Comparison of ENCODE assay signal across 19 cellular contexts in the genomic region with DNA sequence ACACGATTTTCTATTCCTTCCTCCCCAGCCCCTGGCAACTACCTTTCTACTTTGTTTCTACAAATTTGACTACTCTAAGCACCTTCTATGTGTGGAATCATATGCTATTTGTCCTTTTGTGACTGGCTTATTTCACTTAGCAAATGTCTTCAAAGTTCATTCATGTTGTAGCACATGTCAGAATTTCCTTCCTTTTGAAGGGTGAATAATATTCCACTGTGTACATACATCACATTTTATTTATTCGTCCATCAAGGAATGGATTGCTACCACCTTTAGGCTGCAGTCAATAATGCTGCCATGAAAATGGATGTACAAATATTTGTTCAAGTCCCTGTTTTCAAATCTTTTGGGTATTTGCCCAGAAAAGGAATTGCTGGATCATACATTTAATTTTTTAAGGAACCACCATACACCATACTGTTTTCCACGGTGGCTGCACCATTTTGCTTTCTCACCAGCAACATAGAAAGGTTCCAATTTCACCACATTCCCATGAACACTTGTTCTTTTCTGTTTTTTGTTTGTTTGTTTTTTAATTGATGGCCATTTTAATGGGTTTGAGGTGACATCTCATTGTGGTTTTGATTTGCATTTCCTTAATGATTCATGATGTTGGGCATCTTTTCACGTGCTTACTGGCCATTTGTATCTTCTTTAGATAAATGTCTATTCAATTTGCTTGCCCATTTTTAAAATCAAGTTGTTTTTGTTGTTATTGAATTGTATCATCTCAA. TPM values are rescaled to one million over a fixed set of nuclear protein-coding genes. Genes with fewer than 3 reads are reported as not detected.
DNase-seq lines count a peak whose midpoint lies in the region; ATAC-seq, FAIRE-seq and TF ChIP-seq lines count a peak whose summit lies in the region.
"Had no signal": no experiment of that assay in that cellular context is flagged by ENCODE, and none has a peak within 500 bp of the region (broad histone marks: within the 10 kb centered on the region; RNA-seq: fewer than 3 reads in every experiment).

No MANE protein-coding gene starts in this region.

- intact Hi-C loops in Caco-2 (cut with micrococcal nuclease; ENCODE audit: unreplicated experiment) = loop anchor here (1.0 kb wide), 2 partner anchors 11 to 30 kb away; no protein-coding TSS in a partner anchor

- H3K27ac ChIP-seq in mesenchymal stem cell (ENCODE audit: low read length, poor library complexity, severe bottlenecking) = peak overlapping the region; percentile 94

- H2BK15ac ChIP-seq in mesenchymal stem cell (ENCODE audit: low read depth, poor library complexity, severe bottlenecking) = no peak overlapping the region

- no peak overlapping the region for H2BK5ac ChIP-seq in mesenchymal stem cell (ENCODE audit: low read depth, low read length, poor library complexity, severe bottlenecking)

- H3K36me3 ChIP-seq in Caco-2 (ENCODE audit: control insufficient read depth, insufficient read depth, low read length) = no peaks in the 10 kb centered on the region
- H3K36me3 ChIP-seq in mesenchymal stem cell (ENCODE audit: control insufficient read depth in 1 of 2, insufficient read depth in 2 of 2, low read depth in 1 of 2, low read length in 2 of 2) = no peaks in the 10 kb centered on the region
- H3K36me3 ChIP-seq: BE2C had no signal

- H4K8ac ChIP-seq in mesenchymal stem cell (ENCODE audit: low read length) = no peak overlapping the region

- H3K27me3 Mint-ChIP-seq in Caco-2 (ENCODE audit: insufficient read depth, unreplicated experiment) = no peaks in the 10 kb centered on the region
- H3K27me3 Mint-ChIP-seq: CD8-positive, alpha-beta memory T cell had no signal

- no peak for ATAC-seq in HG03354 (IDR thresholded peaks at IDR 0.05; ENCODE audit: poor library complexity, severe bottlenecking, unreplicated experiment)
- ATAC-seq: GM12878 had no signal

- 88% methylated on average over 1 of the region's 4 CpGs for WGBS in mesenchymal stem cell

- H3K18ac ChIP-seq in mesenchymal stem cell (ENCODE audit: low read depth in 1 of 2, low read length in 2 of 2) = no peak overlapping the region

- peaks cover 22% of the 10 kb centered on the region for H3K36me3 Mint-ChIP-seq in Caco-2 (ENCODE audit: insufficient read depth, unreplicated experiment)
- H3K36me3 Mint-ChIP-seq: CD8-positive, alpha-beta memory T cell had no signal

- no TSS peak for BruUV-seq in Caco-2 (replicated peaks; lab: Mats Ljungman, UMichigan)

- H3K79me1 ChIP-seq in mesenchymal stem cell (replicated peaks; ENCODE audit: low read length, poor library complexity, severe bottlenecking) = no peaks in the 10 kb centered on the region

- peak overlapping the region; percentile 91 for H3K27ac Mint-ChIP-seq in Caco-2 (ENCODE audit: unreplicated experiment)
- H3K27ac Mint-ChIP-seq: H9 had no signal

- H3K14ac ChIP-seq in mesenchymal stem cell (ENCODE audit: low read length in 2 of 2) = no peak overlapping the region

- H3K4me3 ChIP-seq in Caco-2 (ENCODE audit: low read depth, low read length) = no peak overlapping the region
- H3K4me3 ChIP-seq in mesenchymal stem cell (ENCODE audit: insufficient read depth in 1 of 2, low read depth in 1 of 2, low read length in 2 of 2) = no peak overlapping the region
- H3K4me3 ChIP-seq: GM12878 had no signal

- H3K9ac ChIP-seq in mesenchymal stem cell (ENCODE audit: low read length) = no peak overlapping the region

- no peaks in the 10 kb centered on the region for H3K9me3 Mint-ChIP-seq in Caco-2 (ENCODE audit: unreplicated experiment)
- H3K9me3 Mint-ChIP-seq: CD8-positive, alpha-beta memory T cell; H9; HFFc6 had no signal

- H3K27me3 ChIP-seq in Caco-2 (replicated peaks; ENCODE audit: control insufficient read depth, insufficient read depth, low read length) = no peaks in the 10 kb centered on the region
- H3K27me3 ChIP-seq in mesenchymal stem cell (ENCODE audit: control insufficient read depth in 1 of 2, insufficient read depth in 1 of 2, low read length in 2 of 2) = no peaks in the 10 kb centered on the region
- H3K27me3 ChIP-seq: BE2C had no signal

- no peak overlapping the region for H3K4ac ChIP-seq in mesenchymal stem cell (ENCODE audit: low read depth in 1 of 2, low read length in 2 of 2)

- DNase-seq in Caco-2 (no peak), M059J (ENCODE audit: low read depth) (peak; percentile 55), mesenchymal stem cell (no peak), activated gamma-delta T cell (lab: John Stamatoyannopoulos, UW) (no peak), NCI-H2107 (lab: John Stamatoyannopoulos, UW) (no peak), CD1c-positive myeloid dendritic cell (ENCODE audit: extremely low spot score) (no peak)
- DNase-seq: BE2C; CD8-positive, alpha-beta memory T cell; GOT3; H9; HFFc6; IMR-90; KG1 had no signal

- H3K9me3 ChIP-seq in Caco-2 = no peaks in the 10 kb centered on the region
- no peaks in the 10 kb centered on the region for H3K9me3 ChIP-seq in mesenchymal stem cell (ENCODE audit: control insufficient read depth, low read length)
- H3K9me3 ChIP-seq: BE2C had no signal

- no peak overlapping the region for H3K23ac ChIP-seq in mesenchymal stem cell (ENCODE audit: low read length in 2 of 2)

- CTCF ChIA-PET in Caco-2 (lab: Charles Lee) = interaction anchor here (1.0 kb wide), 1 partner anchor 11 kb away, joined by 13 read pairs; no protein-coding TSS in a partner anchor

- peak overlapping the region; percentile 19 for H2AK5ac ChIP-seq in mesenchymal stem cell (ENCODE audit: low read length, severe bottlenecking)

- no peak overlapping the region for H2AFZ ChIP-seq in mesenchymal stem cell (ENCODE audit: low read depth, low read length)

- H2BK120ac ChIP-seq in mesenchymal stem cell (ENCODE audit: low read depth, low read length) = no peak overlapping the region

- H3K4me1 ChIP-seq in Caco-2 = peaks cover 81% of the 10 kb centered on the region
- peaks cover 25% of the 10 kb centered on the region for H3K4me1 ChIP-seq in mesenchymal stem cell (ENCODE audit: control insufficient read depth, insufficient read depth, low read depth, low read length)
- H3K4me1 ChIP-seq: BE2C had no signal

- POLR2A ChIA-PET in Caco-2 (lab: Charles Lee) = interaction anchor here (1.3 kb wide), 1 partner anchor 11 kb away, joined by 5 read pairs; no protein-coding TSS in a partner anchor

- no peak overlapping the region for H3K4me2 ChIP-seq in mesenchymal stem cell (ENCODE audit: low read length, poor library complexity, severe bottlenecking)

- peak; percentile 71 for FAIRE-seq in islet of Langerhans (lab: Jason Lieb, UNC)
- FAIRE-seq: A204.1, GM12878, GM18507 had no signal

- no peak overlapping the region for H4K91ac ChIP-seq in mesenchymal stem cell (ENCODE audit: low read length)

- TF ChIP-seq CTCF in Caco-2 (IDR thresholded peaks at IDR 0.05; ENCODE audit: insufficient read depth in 1 of 2, low read depth in 1 of 2, low read length in 1 of 2, severe bottlenecking in 1 of 2, unreplicated experiment in 1 of 2) = no peak

- no peak overlapping the region for H2BK12ac ChIP-seq in mesenchymal stem cell (ENCODE audit: low read length in 2 of 2)

- H3K4me1 Mint-ChIP-seq in Caco-2 (ENCODE audit: low read depth, unreplicated experiment) = peaks cover 44% of the 10 kb centered on the region

- H3K4me3 Mint-ChIP-seq in Caco-2 (ENCODE audit: unreplicated experiment) = peak overlapping the region; percentile 65
- H3K4me3 Mint-ChIP-seq: CD8-positive, alpha-beta memory T cell; H9; HFFc6 had no signal

RNA-seq across cellular contexts. Expression of gene PDZK1, which starts 3.3 kb away (rescaled TPM):
- 90.2 and 98.9 TPM in 2 replicates for total RNA-seq in Caco-2 (2022)
- 8.8 and 10.5 TPM in 2 replicates for total RNA-seq in M059J (2014; rRNA removed; shearing (Covaris generic))
- 0.07 TPM for polyA plus RNA-seq in mesenchymal stem cell (2013, experiment 1 of 2)
- 0.21 TPM for polyA plus RNA-seq in mesenchymal stem cell (2013, experiment 2 of 2)
- total RNA-seq: CD8-positive, alpha-beta memory T cell; H9 had no signal

RNA-seq across cellular contexts. Expression of gene CD160, which starts 8.8 kb away (rescaled TPM):
- 0.16 and 0.20 TPM in 2 replicates for total RNA-seq in Caco-2 (2022)
- not detected in 2 replicates for total RNA-seq in M059J (2014; rRNA removed; shearing (Covaris generic))
- not detected for polyA plus RNA-seq in mesenchymal stem cell (2013, experiment 1 of 2)
- polyA plus RNA-seq in mesenchymal stem cell (2013, experiment 2 of 2) = not detected
- total RNA-seq: Daoy, H9, HFFc6, IMR-90 had no signal
- polyA plus RNA-seq: IMR-90 had no signal
